8 cellular contexts compared by ENCODE assay signal in the genomic region with DNA sequence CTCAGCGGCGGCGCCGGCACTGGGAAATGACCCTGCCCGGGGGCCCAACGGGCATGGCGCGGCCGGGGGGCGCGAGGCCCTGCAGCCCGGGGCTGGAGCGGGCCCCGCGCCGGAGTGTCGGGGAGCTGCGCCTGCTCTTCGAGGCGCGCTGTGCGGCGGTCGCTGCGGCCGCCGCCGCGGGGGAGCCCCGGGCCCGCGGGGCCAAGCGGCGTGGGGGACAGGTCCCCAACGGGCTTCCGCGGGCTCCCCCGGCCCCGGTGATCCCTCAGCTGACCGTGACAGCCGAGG. TPM values are rescaled to one million over a fixed set of nuclear protein-coding genes. Genes with fewer than 3 reads are reported as not detected.
DNase-seq lines count a peak whose midpoint lies in the region; ATAC-seq, FAIRE-seq and TF ChIP-seq lines count a peak whose summit lies in the region.

No MANE protein-coding gene starts in this region.

- H2AFZ ChIP-seq in SU-DHL-6 (ENCODE audit: low read depth, low read length, severe bottlenecking): peak overlapping the region; percentile 27
- H2AFZ ChIP-seq in HepG2 (ENCODE audit: low read length): no peak overlapping the region

- no TSS peak for BruUV-seq in HepG2 (replicated peaks; lab: Mats Ljungman, UMichigan)

- no peak; the same call in 1 of the 2 replicates for TF ChIP-seq RAD21 in HepG2 (CRISPR knock-in tag; IDR thresholded peaks at IDR 0.05)

- no peaks in the 10 kb centered on the region for H3K9me2 ChIP-seq in SU-DHL-6 (replicated peaks; ENCODE audit: insufficient read depth, low read length)

- DNase-seq in heart left ventricle (no peak), Right ventricle myocardium superior (no peak), HepG2 (ENCODE audit: low spot score) (no peak), vagina (ENCODE audit: extremely low spot score in 2 of 2) (no peak)

- H3K4me2 ChIP-seq in SU-DHL-6 (ENCODE audit: low read depth, low read length, poor library complexity, severe bottlenecking): peak overlapping the region; percentile 80
- H3K4me2 ChIP-seq in HepG2 (ENCODE audit: low read depth, low read length): peak overlapping the region; percentile 94

- H3K9me3 ChIP-seq in heart left ventricle (no peaks in the 10 kb centered on the region), SU-DHL-6 (ENCODE audit: insufficient read depth, low read length) (no peaks in the 10 kb centered on the region), HepG2 (ENCODE audit: low read length) (no peaks in the 10 kb centered on the region), vagina (no peaks in the 10 kb centered on the region)

- no peak for FAIRE-seq in HepG2 (lab: Jason Lieb, UNC)

- CTCF ChIA-PET in HepG2 (lab: Yijun Ruan, JAX; ENCODE audit: low intra/inter-chr PET ratio, low total read pairs): interaction anchor here (1.3 kb wide), 1 partner anchor 28 kb away, joined by 4 read pairs; no protein-coding TSS in a partner anchor

- TF ChIP-seq POLR2A in heart left ventricle (IDR thresholded peaks at IDR 0.05): no peak
- no peak for TF ChIP-seq POLR2A in HepG2 (IDR thresholded peaks at IDR 0.05; ENCODE audit: insufficient read depth in 1 of 2, low read depth in 2 of 2, low read length in 2 of 2)
- TF ChIP-seq POLR2A in vagina (IDR thresholded peaks at IDR 0.05): no peak

- no peak for ATAC-seq in heart left ventricle
- ATAC-seq in Right ventricle myocardium superior (ENCODE audit: poor library complexity): no peak
- no peak for ATAC-seq in HepG2
- ATAC-seq in GM21526 (IDR thresholded peaks at IDR 0.05; ENCODE audit: low FRiP score, unreplicated experiment): no peak
- no peak for ATAC-seq in HG02763 (IDR thresholded peaks at IDR 0.05; ENCODE audit: unreplicated experiment)
- no peak for ATAC-seq in GM19467 (IDR thresholded peaks at IDR 0.05; ENCODE audit: unreplicated experiment)

- TF ChIP-seq EP300 in HepG2 (IDR thresholded peaks at IDR 0.05; ENCODE audit: low read depth in 2 of 2, low read length in 2 of 2): no peak
- no peak for TF ChIP-seq EP300 in HepG2 (CRISPR knock-in tag; IDR thresholded peaks at IDR 0.05; ENCODE audit: borderline replicate concordance)

- TF ChIP-seq CTCF in heart left ventricle (IDR thresholded peaks at IDR 0.05) (no peak), SU-DHL-6 (IDR thresholded peaks at IDR 0.05; ENCODE audit: insufficient read depth, low read length, poor library complexity, severe bottlenecking) (no peak), HepG2 (CRISPR knock-in tag; IDR thresholded peaks at IDR 0.05) (no peak), vagina (IDR thresholded peaks at IDR 0.05) (no peak)

- no peaks in the 10 kb centered on the region for H3F3A ChIP-seq in SU-DHL-6 (ENCODE audit: insufficient read depth)

- in situ Hi-C loops in HepG2 (cut with HindIII; ENCODE audit: extremely low pct_ligation_motif_present, low pct_unique_long_range_greater_than_20kb): no loop called here

- H3K9ac ChIP-seq in SU-DHL-6 (ENCODE audit: low read length) (peak overlapping the region; percentile 29; the same call in 1 of the 2 replicates), HepG2 (ENCODE audit: insufficient read depth, low read depth, low read length) (peak overlapping the region; percentile 86)

- H3K79me2 ChIP-seq in SU-DHL-6 (ENCODE audit: insufficient read depth, low read length) (no peaks in the 10 kb centered on the region), HepG2 (ENCODE audit: insufficient read depth, low read length) (peaks cover 43% of the 10 kb centered on the region)

- H3K36me3 ChIP-seq in heart left ventricle (no peaks in the 10 kb centered on the region), SU-DHL-6 (ENCODE audit: low read length) (no peaks in the 10 kb centered on the region), HepG2 (replicated peaks in 1 of 2; ENCODE audit: control insufficient read depth in 1 of 2, insufficient read depth in 2 of 2, low read length in 2 of 2) (no peaks in the 10 kb centered on the region; a peak in 1 of 5 replicates), vagina (no peaks in the 10 kb centered on the region)

- H3K27ac ChIP-seq in heart left ventricle (no peak overlapping the region), SU-DHL-6 (ENCODE audit: low read depth, low read length) (no peak overlapping the region), HepG2 (ENCODE audit: extremely low read length, insufficient read depth, low read length) (peak overlapping the region; percentile 97), vagina (no peak overlapping the region)

- intact Hi-C loops in heart left ventricle (cut with DNase I) (no loop called here), Right ventricle myocardium superior (cut with DNase I) (no loop called here), HepG2 (cut with micrococcal nuclease; ENCODE audit: unreplicated experiment) (loop anchor here (2.0 to 5.0 kb wide), 2 partner anchors 129 to 212 kb away; no protein-coding TSS in a partner anchor), vagina (cut with DNase I) (no loop called here)

- H3K4me3 ChIP-seq in heart left ventricle (peak overlapping the region; percentile 20 to 80 (median 64)), SU-DHL-6 (ENCODE audit: insufficient read depth, low read length, poor library complexity, severe bottlenecking) (peak overlapping the region; percentile 53), HepG2 (replicated peaks in 1 of 3; ENCODE audit: insufficient read depth in 1 of 3, low read depth in 2 of 3, low read length in 3 of 3) (peak overlapping the region; percentile 78 to 85 (median 83); a peak in 5 of 6 replicates), vagina (peak overlapping the region; percentile 69 to 81)

- H4K20me1 ChIP-seq in SU-DHL-6 (ENCODE audit: low read depth, low read length) (no peaks in the 10 kb centered on the region; the same call in 1 of the 2 replicates), HepG2 (ENCODE audit: insufficient read depth, low read length) (no peaks in the 10 kb centered on the region)

- POLR2A ChIA-PET in HepG2 (lab: Yijun Ruan, JAX): interaction anchor here (1.0 to 1.9 kb wide), 5 partner anchors 18 to 74 kb away, joined by 3 to 15 read pairs (median 7); partner anchors contain the start of gene RPAP1

- 0 to 1% (median 0%) methylated on average over 12 to 41 of the region's 41 CpGs for whole genome bisulfite sequencing in heart left ventricle, 4 donors
- WGBS in HepG2 (ENCODE audit: low lambda C conversion rate): no CpG with 5 or more reads among the region's 41 CpGs

- H3K27me3 ChIP-seq in heart left ventricle: peaks cover 0 to 62% (median 16%) of the 10 kb centered on the region in 9 donors
- no peaks in the 10 kb centered on the region for H3K27me3 ChIP-seq in SU-DHL-6 (ENCODE audit: low read length)
- H3K27me3 ChIP-seq in HepG2 (ENCODE audit: control insufficient read depth in 1 of 2, insufficient read depth in 2 of 2, low read length in 2 of 2): no peaks in the 10 kb centered on the region
- no peaks in the 10 kb centered on the region for H3K27me3 ChIP-seq in vagina

- H3K4me1 ChIP-seq in heart left ventricle: peaks cover 7 to 40% (median 30%) of the 10 kb centered on the region in 12 donors
- peaks cover 31% of the 10 kb centered on the region for H3K4me1 ChIP-seq in HepG2 (ENCODE audit: insufficient read depth, low read length)
- H3K4me1 ChIP-seq in vagina: peaks cover 35% of the 10 kb centered on the region

RNA-seq across cellular contexts. Expression of gene ITPKA, which starts 0.2 kb away (rescaled TPM):
- total RNA-seq in heart left ventricle (10 to 100 TPM in 1 of 9 donors, 1 to 10 TPM in 6, under 1 TPM in 2; 0.80 to 12.5 (median 1.8) TPM), Right ventricle myocardium superior (2.6 TPM), HepG2 (2016; rRNA removed; fragmentation: Illumina TruSeq; extraction: Trizol) (29.7 and 41.3 TPM in 2 replicates), vagina (not detected)
- polyA plus RNA-seq in heart left ventricle (1 to 10 TPM; 6.0 to 6.7 TPM), HepG2 (2011; rRNA removed) (13.2 and 16.4 TPM in 2 replicates)
- 18.2 and 21.9 TPM in 2 replicates for total RNA-seq in HepG2 (2016; cell fraction: cytosol; rRNA removed; fragmentation: Illumina TruSeq; extraction: Trizol; ENCODE audit: low read depth)
- 29.5 and 42.6 TPM in 2 replicates for total RNA-seq in HepG2 (2016; cell fraction: insoluble cytoplasmic fraction; rRNA removed; fragmentation: Illumina TruSeq; extraction: Trizol)
- 35.6 and 37.8 TPM in 2 replicates for total RNA-seq in HepG2 (2016; cell fraction: membrane; rRNA removed; fragmentation: Illumina TruSeq; extraction: Trizol)
- 20.4 and 24.5 TPM in 2 replicates for total RNA-seq in HepG2 (2016; cell fraction: nucleus; rRNA removed; fragmentation: Illumina TruSeq; extraction: Trizol)
- polyA plus RNA-seq in HepG2 (2011; cell fraction: cytosol; rRNA removed): 16.8 and 21.5 TPM in 2 replicates
- polyA plus RNA-seq in HepG2 (2011; cell fraction: nucleus; rRNA removed): 31.6 and 37.7 TPM in 2 replicates
- 11.4 and 12.0 TPM in 2 replicates for polyA plus RNA-seq in HepG2 (2012)
- polyA plus RNA-seq in HepG2 (2016; cell fraction: cytosol; fragmentation: Illumina TruSeq; extraction: Trizol; ENCODE audit: low read depth): 20.8 and 23.5 TPM in 2 replicates
- polyA plus RNA-seq in HepG2 (2016; cell fraction: insoluble cytoplasmic fraction; fragmentation: Illumina TruSeq; extraction: Trizol; ENCODE audit: low read depth): 34.6 and 34.9 TPM in 2 replicates
- polyA plus RNA-seq in HepG2 (2016; cell fraction: membrane; fragmentation: Illumina TruSeq; extraction: Trizol; ENCODE audit: low read depth): 30.1 and 33.1 TPM in 2 replicates
- polyA plus RNA-seq in HepG2 (2016; cell fraction: nucleus; fragmentation: Illumina TruSeq; extraction: Trizol; ENCODE audit: insufficient read depth, low read depth): 50.2 and 55.6 TPM in 2 replicates
- polyA minus RNA-seq in HepG2 (2011; rRNA and poly(A)+ RNA removed; ENCODE audit: low replicate concordance): 1.6 and 25.3 TPM in 2 replicates
- 14.9 and 16.9 TPM in 2 replicates for polyA minus RNA-seq in HepG2 (2011; cell fraction: cytosol; rRNA and poly(A)+ RNA removed)
- 6.8 and 9.9 TPM in 2 replicates for polyA minus RNA-seq in HepG2 (2011; cell fraction: nucleus; rRNA and poly(A)+ RNA removed)

RNA-seq across cellular contexts. Expression of gene LTK, which starts 19.8 kb away (rescaled TPM):
- total RNA-seq in heart left ventricle (1 to 10 TPM in 1 of 9 donors, under 1 TPM in 8; 0.14 to 1.6 (median 0.37) TPM), Right ventricle myocardium superior (1.1 TPM), HepG2 (2016; rRNA removed; fragmentation: Illumina TruSeq; extraction: Trizol) (not detected in 2 replicates), vagina (1.5 TPM)
- polyA plus RNA-seq in heart left ventricle (under 1 TPM; 0.34 to 0.36 TPM), HepG2 (2011; rRNA removed) (0.01 and 0.05 TPM in 2 replicates)
- not detected in 2 replicates for total RNA-seq in HepG2 (2016; cell fraction: cytosol; rRNA removed; fragmentation: Illumina TruSeq; extraction: Trizol; ENCODE audit: low read depth)
- not detected in 2 replicates for total RNA-seq in HepG2 (2016; cell fraction: insoluble cytoplasmic fraction; rRNA removed; fragmentation: Illumina TruSeq; extraction: Trizol)
- total RNA-seq in HepG2 (2016; cell fraction: membrane; rRNA removed; fragmentation: Illumina TruSeq; extraction: Trizol): not detected in 2 replicates
- 0.12 TPM in 1 of 2 replicates, not detected in the other for total RNA-seq in HepG2 (2016; cell fraction: nucleus; rRNA removed; fragmentation: Illumina TruSeq; extraction: Trizol)
- 0.05 TPM in 1 of 2 replicates, not detected in the other for polyA plus RNA-seq in HepG2 (2011; cell fraction: cytosol; rRNA removed)
- 0.63 and 0.68 TPM in 2 replicates for polyA plus RNA-seq in HepG2 (2011; cell fraction: nucleus; rRNA removed)
- polyA plus RNA-seq in HepG2 (2012): 0.19 TPM in 1 of 2 replicates, not detected in the other
- polyA plus RNA-seq in HepG2 (2016; cell fraction: cytosol; fragmentation: Illumina TruSeq; extraction: Trizol; ENCODE audit: low read depth): not detected in 2 replicates
- not detected in 2 replicates for polyA plus RNA-seq in HepG2 (2016; cell fraction: insoluble cytoplasmic fraction; fragmentation: Illumina TruSeq; extraction: Trizol; ENCODE audit: low read depth)
- polyA plus RNA-seq in HepG2 (2016; cell fraction: membrane; fragmentation: Illumina TruSeq; extraction: Trizol; ENCODE audit: low read depth): not detected in 2 replicates
- not detected in 2 replicates for polyA plus RNA-seq in HepG2 (2016; cell fraction: nucleus; fragmentation: Illumina TruSeq; extraction: Trizol; ENCODE audit: insufficient read depth, low read depth)
- 0.37 TPM in 1 of 2 replicates, not detected in the other for polyA minus RNA-seq in HepG2 (2011; rRNA and poly(A)+ RNA removed; ENCODE audit: low replicate concordance)
- polyA minus RNA-seq in HepG2 (2011; cell fraction: cytosol; rRNA and poly(A)+ RNA removed): not detected in 2 replicates
- not detected in 2 replicates for polyA minus RNA-seq in HepG2 (2011; cell fraction: nucleus; rRNA and poly(A)+ RNA removed)

RNA-seq across cellular contexts. Expression of gene RPAP1, which starts 50.2 kb away (rescaled TPM):
- total RNA-seq in heart left ventricle: 10 to 100 TPM; 13.7 to 32.5 (median 23.7) TPM
- 10 to 100 TPM; 13.4 to 15.4 TPM for polyA plus RNA-seq in heart left ventricle
- 26.4 TPM for total RNA-seq in Right ventricle myocardium superior
- total RNA-seq in HepG2 (2016; rRNA removed; fragmentation: Illumina TruSeq; extraction: Trizol): 20.6 and 28.1 TPM in 2 replicates
- 2.9 and 4.8 TPM in 2 replicates for total RNA-seq in HepG2 (2016; cell fraction: cytosol; rRNA removed; fragmentation: Illumina TruSeq; extraction: Trizol; ENCODE audit: low read depth)
- 19.4 and 24.9 TPM in 2 replicates for total RNA-seq in HepG2 (2016; cell fraction: insoluble cytoplasmic fraction; rRNA removed; fragmentation: Illumina TruSeq; extraction: Trizol)
- 7.5 and 9.5 TPM in 2 replicates for total RNA-seq in HepG2 (2016; cell fraction: membrane; rRNA removed; fragmentation: Illumina TruSeq; extraction: Trizol)
- 20.1 and 24.6 TPM in 2 replicates for total RNA-seq in HepG2 (2016; cell fraction: nucleus; rRNA removed; fragmentation: Illumina TruSeq; extraction: Trizol)
- 15.1 and 16.2 TPM in 2 replicates for polyA plus RNA-seq in HepG2 (2011; rRNA removed)
- 7.0 and 9.8 TPM in 2 replicates for polyA plus RNA-seq in HepG2 (2011; cell fraction: cytosol; rRNA removed)
- 56.6 and 66.8 TPM in 2 replicates for polyA plus RNA-seq in HepG2 (2011; cell fraction: nucleus; rRNA removed)
- polyA plus RNA-seq in HepG2 (2012): 26.5 TPM in 2 replicates
- 2.1 and 2.5 TPM in 2 replicates for polyA plus RNA-seq in HepG2 (2016; cell fraction: cytosol; fragmentation: Illumina TruSeq; extraction: Trizol; ENCODE audit: low read depth)
- 15.7 and 22.2 TPM in 2 replicates for polyA plus RNA-seq in HepG2 (2016; cell fraction: insoluble cytoplasmic fraction; fragmentation: Illumina TruSeq; extraction: Trizol; ENCODE audit: low read depth)
- 3.5 and 5.6 TPM in 2 replicates for polyA plus RNA-seq in HepG2 (2016; cell fraction: membrane; fragmentation: Illumina TruSeq; extraction: Trizol; ENCODE audit: low read depth)
- 36.5 and 38.9 TPM in 2 replicates for polyA plus RNA-seq in HepG2 (2016; cell fraction: nucleus; fragmentation: Illumina TruSeq; extraction: Trizol; ENCODE audit: insufficient read depth, low read depth)
- 24.4 and 46.4 TPM in 2 replicates for polyA minus RNA-seq in HepG2 (2011; rRNA and poly(A)+ RNA removed; ENCODE audit: low replicate concordance)
- 13.8 and 16.5 TPM in 2 replicates for polyA minus RNA-seq in HepG2 (2011; cell fraction: cytosol; rRNA and poly(A)+ RNA removed)
- 27.7 and 30.0 TPM in 2 replicates for polyA minus RNA-seq in HepG2 (2011; cell fraction: nucleus; rRNA and poly(A)+ RNA removed)
- 19.9 TPM for total RNA-seq in vagina
